ENCODE assay signal across 22 cellular contexts in the genomic region with DNA sequence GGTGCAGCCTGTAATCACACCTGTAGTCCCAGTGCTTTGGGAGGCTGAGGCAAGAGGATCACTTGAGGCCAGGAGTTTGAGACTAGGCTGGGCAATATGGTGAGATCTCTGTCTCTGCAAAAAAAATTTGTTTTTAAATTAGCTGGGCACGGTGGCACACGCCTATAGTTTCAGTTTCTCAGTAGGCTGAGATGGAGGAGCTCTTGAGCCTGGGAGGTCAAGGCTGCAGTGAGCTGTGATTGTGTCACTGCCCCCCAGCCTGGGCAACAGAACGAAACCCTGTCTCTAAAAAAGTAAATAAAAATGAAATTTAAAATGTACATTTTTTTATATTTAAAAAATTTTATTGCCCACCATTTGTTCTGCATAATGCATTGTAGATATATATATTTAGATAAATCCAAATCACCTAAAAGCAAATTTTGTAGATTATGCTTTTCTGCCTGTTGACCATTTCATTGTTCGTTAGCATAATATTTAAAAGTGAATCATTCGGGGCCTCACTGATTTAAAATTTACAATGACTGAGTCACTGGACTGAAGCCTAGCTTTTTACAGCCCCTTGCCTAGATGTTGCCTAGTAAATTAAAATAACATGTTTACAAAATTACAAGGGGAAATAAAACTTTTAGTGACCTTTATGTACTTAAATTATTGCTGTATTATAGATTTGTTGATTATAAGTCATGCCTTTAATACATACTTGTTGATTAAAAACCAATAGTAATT.
DNase-seq lines count a peak whose midpoint lies in the region; ATAC-seq, FAIRE-seq and TF ChIP-seq lines count a peak whose summit lies in the region.
"Had no signal": no experiment of that assay in that cellular context is flagged by ENCODE, and none has a peak within 500 bp of the region (broad histone marks: within the 10 kb centered on the region; RNA-seq: fewer than 3 reads in every experiment).

No MANE protein-coding gene starts in this region.

- no peaks in the 10 kb centered on the region for H3K79me2 ChIP-seq in GM12878 (ENCODE audit: control insufficient read depth, insufficient read depth, low read length)

- H3K27ac ChIP-seq in GM12878 (ENCODE audit: control insufficient read depth, insufficient read depth) (no peak overlapping the region), sigmoid colon (no peak overlapping the region)
- H3K27ac ChIP-seq: 22Rv1, SK-N-MC, thoracic aorta had no signal

- intact Hi-C loops in activated CD4-positive, alpha-beta T cell treated with anti-CD3 and anti-CD28 coated beads, Interleukin-2, amount 10 ng/mL, durations not matched to agents 24 days and 14 days (cut with micrococcal nuclease) = loop anchor here (5.0 kb wide), 1 partner anchor 86 kb away; the partner anchor contains the start of gene USP15
- intact Hi-C loops in GM12878 (cut with micrococcal nuclease; ENCODE audit: unreplicated experiment) = no loop called here
- intact Hi-C loops in sigmoid colon (cut with DNase I) = no loop called here

- in situ Hi-C loops in GM12878 (cut with MboI) = no loop called here

- 70% methylated on average over 5 of the region's 5 CpGs for WGBS in GM12878 (ENCODE audit: insufficient coverage, insufficient replicate concordance, low lambda C conversion rate, missing lambda C conversion rate)
- 81 to 87% methylated on average over 5 of the region's 5 CpGs for WGBS in sigmoid colon, 2 donors

- CTCF ChIA-PET in GM12878 (lab: Yijun Ruan, JAX) = no interaction called here

- H2AFZ ChIP-seq in GM12878 (ENCODE audit: control insufficient read depth, low read depth, low read length) = no peak overlapping the region

- H3K36me3 Mint-ChIP-seq in activated CD4-positive, alpha-beta T cell treated with anti-CD3 and anti-CD28 coated beads, Interleukin-2, amount 10 ng/mL, durations not matched to agents 24 days and 14 days (ENCODE audit: low read depth) = peaks cover 42% of the 10 kb centered on the region

- no peak overlapping the region for H3K9ac ChIP-seq in GM12878 (ENCODE audit: control insufficient read depth, insufficient read depth, low read length)

- SMC1A ChIA-PET in GM12878 (lab: Charles Lee; ENCODE audit: uncharacterized antibody, unreplicated experiment) = interaction anchor here (0.5 to 0.9 kb wide), 4 partner anchors 9 to 97 kb away, joined by 3 read pairs; no protein-coding TSS in a partner anchor

- H3K4me1 ChIP-seq in GM12878 (ENCODE audit: control insufficient read depth, insufficient read depth, low read length) (no peaks in the 10 kb centered on the region), sigmoid colon (peaks cover 0 to 3% (median 0%) of the 10 kb centered on the region in 4 donors)

- TF ChIP-seq CTCF in GM12878 (IDR thresholded peaks at IDR 0.05 in 2 of 3, conservative IDR thresholded peaks at IDR 0.05 in 1 of 3; ENCODE audit: control insufficient read depth in 2 of 3, extremely low read depth in 1 of 3, insufficient read depth in 1 of 3, low read depth in 3 of 3, low read length in 3 of 3) (no peak), sigmoid colon (IDR thresholded peaks at IDR 0.05) (no peak), GM10266 (IDR thresholded peaks at IDR 0.05; ENCODE audit: control insufficient read depth, insufficient read depth, low read depth, missing control alignments) (no peak)

- no peaks in the 10 kb centered on the region for H4K20me1 ChIP-seq in GM12878 (ENCODE audit: control insufficient read depth, insufficient read depth)

- peaks cover 15% of the 10 kb centered on the region for H3K4me1 Mint-ChIP-seq in activated CD4-positive, alpha-beta T cell treated with anti-CD3 and anti-CD28 coated beads, Interleukin-2, amount 10 ng/mL, durations not matched to agents 24 days and 14 days

- ATAC-seq in GM12878 = peak; percentile 53
- ATAC-seq: stimulated activated effector memory CD8-positive, alpha-beta T cell treated with anti-CD3 and anti-CD28 coated beads, Interleukin-12 subunit alpha, Interleukin-12 subunit beta, amount 100 ng/mL, for 72 hours had no signal

- BruUV-seq in GM12878 (replicated peaks; lab: Mats Ljungman, UMichigan) = no TSS peak

- H3K4me3 Mint-ChIP-seq in activated CD4-positive, alpha-beta T cell treated with anti-CD3 and anti-CD28 coated beads, Interleukin-2, amount 10 ng/mL, durations not matched to agents 24 days and 14 days = no peak overlapping the region
- H3K4me3 Mint-ChIP-seq: stimulated activated effector memory CD8-positive, alpha-beta T cell treated with anti-CD3 and anti-CD28 coated beads, Interleukin-12 subunit alpha, Interleukin-12 subunit beta, amount 100 ng/mL, for 72 hours had no signal

- RAD21 ChIA-PET in GM12878 (lab: Charles Lee; ENCODE audit: unreplicated experiment) = no interaction called here

- DNase-seq in activated CD4-positive, alpha-beta T cell treated with anti-CD3 and anti-CD28 coated beads, Interleukin-2, amount 10 ng/mL, durations not matched to agents 24 days and 14 days = peak; percentile 51
- no peak for DNase-seq in activated CD4-positive, alpha-beta T cell treated with anti-CD3 and anti-CD28 coated beads for 4 hours
- DNase-seq in RKO (ENCODE audit: low spot score) (peak; percentile 25), GM12878 (ENCODE audit: low read depth, low spot score) (no peak), inferior parietal cortex (ENCODE audit: extremely low spot score) (no peak), sigmoid colon (no peak), GM19240 (ENCODE audit: insufficient read length, low spot score) (no peak), GM10266 (ENCODE audit: extremely low spot score) (no peak)
- DNase-seq: activated CD4-positive, alpha-beta T cell treated with anti-CD3 and anti-CD28 coated beads for 48 hours; amygdala; DMS79 treated with DMSO at 0.1 percent for 48 hours; foreskin melanocyte; KBM-7; midbrain; NCI-H1092 treated with DMSO at 0.1 percent for 48 hours; NCI-H2107; NCI-H526 treated with DMSO at 0.1 percent for 48 hours had no signal

- POLR2A ChIA-PET in GM12878 (lab: Charles Lee) = no interaction called here

- no peak for FAIRE-seq in GM12878 (lab: Jason Lieb, UNC)

- TF ChIP-seq POLR2A in GM12878 (IDR thresholded peaks at IDR 0.05; ENCODE audit: low read depth, low read length) (no peak), sigmoid colon (IDR thresholded peaks at IDR 0.05) (no peak)

- peaks cover 2% of the 10 kb centered on the region; the same call in 1 of the 3 replicates for H3K9me3 ChIP-seq in GM12878 (replicated peaks; ENCODE audit: control insufficient read depth, insufficient read depth, low read length)
- H3K9me3 ChIP-seq in sigmoid colon = no peaks in the 10 kb centered on the region
- H3K9me3 ChIP-seq: thoracic aorta had no signal

- H3K4me2 ChIP-seq in GM12878 (ENCODE audit: control insufficient read depth, insufficient read depth) = no peak overlapping the region

- H3K27ac Mint-ChIP-seq in activated CD4-positive, alpha-beta T cell treated with anti-CD3 and anti-CD28 coated beads, Interleukin-2, amount 10 ng/mL, durations not matched to agents 24 days and 14 days = no peak overlapping the region
- H3K27ac Mint-ChIP-seq: stimulated activated effector memory CD8-positive, alpha-beta T cell treated with anti-CD3 and anti-CD28 coated beads, Interleukin-12 subunit alpha, Interleukin-12 subunit beta, amount 100 ng/mL, for 72 hours had no signal

- H3K27me3 ChIP-seq in GM12878 (replicated peaks in 1 of 2; ENCODE audit: control insufficient read depth in 2 of 2, insufficient read depth in 2 of 2, low read length in 1 of 2) (no peaks in the 10 kb centered on the region), sigmoid colon (no peaks in the 10 kb centered on the region)

- TF ChIP-seq EP300 in GM12878 (IDR thresholded peaks at IDR 0.05; ENCODE audit: borderline replicate concordance in 1 of 2, control insufficient read depth in 1 of 2, low read depth in 2 of 2, low read length in 2 of 2) (no peak), sigmoid colon (IDR thresholded peaks at IDR 0.05) (no peak)

- no peak for TF ChIP-seq RAD21 in GM12878 (IDR thresholded peaks at IDR 0.05; ENCODE audit: insufficient read depth, low read depth, low read length)

- H3K36me3 ChIP-seq in GM12878 (ENCODE audit: control insufficient read depth in 2 of 2, insufficient read depth in 2 of 2, low read length in 1 of 2) = peaks cover 4 to 13% of the 10 kb centered on the region in 2 experiments; a peak in 2 of 4 replicates
- H3K36me3 ChIP-seq in sigmoid colon = peaks cover 0 to 20% (median 2%) of the 10 kb centered on the region in 4 donors

- no peaks in the 10 kb centered on the region for H3K27me3 Mint-ChIP-seq in activated CD4-positive, alpha-beta T cell treated with anti-CD3 and anti-CD28 coated beads, Interleukin-2, amount 10 ng/mL, durations not matched to agents 24 days and 14 days
- H3K27me3 Mint-ChIP-seq: CD4-positive, CD25-positive, alpha-beta regulatory T cell had no signal

- no peak overlapping the region for H3K4me3 ChIP-seq in GM12878
- H3K4me3 ChIP-seq in sigmoid colon = no peak overlapping the region
- H3K4me3 ChIP-seq: SK-N-MC, thoracic aorta had no signal

- peaks cover 14% of the 10 kb centered on the region for H3K9me3 Mint-ChIP-seq in activated CD4-positive, alpha-beta T cell treated with anti-CD3 and anti-CD28 coated beads, Interleukin-2, amount 10 ng/mL, durations not matched to agents 24 days and 14 days
- H3K9me3 Mint-ChIP-seq: stimulated activated effector memory CD8-positive, alpha-beta T cell treated with anti-CD3 and anti-CD28 coated beads, Interleukin-12 subunit alpha, Interleukin-12 subunit beta, amount 100 ng/mL, for 72 hours had no signal

TF ChIP-seq in GM12878, 131 proteins besides CTCF, POLR2A, EP300 and RAD21 (continues in another document):
- TF ChIP-seq SP1 (IDR thresholded peaks at IDR 0.05; ENCODE audit: low read depth, low read length) = no peak
- TF ChIP-seq TCF7 (IDR thresholded peaks at IDR 0.05; ENCODE audit: borderline replicate concordance) = no peak
- TF ChIP-seq, protein P1, sequence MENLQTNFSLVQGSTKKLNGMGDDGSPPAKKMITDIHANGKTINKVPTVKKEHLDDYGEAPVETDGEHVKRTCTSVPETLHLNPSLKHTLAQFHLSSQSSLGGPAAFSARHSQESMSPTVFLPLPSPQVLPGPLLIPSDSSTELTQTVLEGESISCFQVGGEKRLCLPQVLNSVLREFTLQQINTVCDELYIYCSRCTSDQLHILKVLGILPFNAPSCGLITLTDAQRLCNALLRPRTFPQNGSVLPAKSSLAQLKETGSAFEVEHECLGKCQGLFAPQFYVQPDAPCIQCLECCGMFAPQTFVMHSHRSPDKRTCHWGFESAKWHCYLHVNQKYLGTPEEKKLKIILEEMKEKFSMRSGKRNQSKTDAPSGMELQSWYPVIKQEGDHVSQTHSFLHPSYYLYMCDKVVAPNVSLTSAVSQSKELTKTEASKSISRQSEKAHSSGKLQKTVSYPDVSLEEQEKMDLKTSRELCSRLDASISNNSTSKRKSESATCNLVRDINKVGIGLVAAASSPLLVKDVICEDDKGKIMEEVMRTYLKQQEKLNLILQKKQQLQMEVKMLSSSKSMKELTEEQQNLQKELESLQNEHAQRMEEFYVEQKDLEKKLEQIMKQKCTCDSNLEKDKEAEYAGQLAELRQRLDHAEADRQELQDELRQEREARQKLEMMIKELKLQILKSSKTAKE (IDR thresholded peaks at IDR 0.05; ENCODE audit: low read depth, poor library complexity, severe bottlenecking) = no peak

Comparison
In these comparisons a context has a peak if more than half of its experiments do, and no peak if none do; other contexts are left out.
1. DNase-seq: peak in activated CD4-positive, alpha-beta T cell treated with anti-CD3 and anti-CD28 coated beads, Interleukin-2, amount 10 ng/mL, durations not matched to agents 24 days and 14 days (single experiment) and RKO (single experiment); none in activated CD4-positive, alpha-beta T cell treated with anti-CD3 and anti-CD28 coated beads for 4 hours (0 of 2), GM12878 (single experiment), inferior parietal cortex (single experiment), sigmoid colon (single experiment), GM19240 (single experiment) and GM10266 (single experiment).